Comparison of ENCODE assay signal across 15 cellular contexts in genomic region chr12:65100140-65100539, GRCh38. TPM values are rescaled to one million over a fixed set of nuclear protein-coding genes. Genes with fewer than 3 reads are reported as not detected.
DNase-seq lines count a peak whose midpoint lies in the region; ATAC-seq, FAIRE-seq and TF ChIP-seq lines count a peak whose summit lies in the region.
"Had no signal": no experiment of that assay in that cellular context is flagged by ENCODE, and none has a peak within 500 bp of the region (broad histone marks: within the 10 kb centered on the region; RNA-seq: fewer than 3 reads in every experiment).

No MANE protein-coding gene starts in this region.

- no peaks in the 10 kb centered on the region for H3K9me1 ChIP-seq in K562 (ENCODE audit: control insufficient read depth, insufficient read depth, low read length)

- no peaks in the 10 kb centered on the region for H3K36me3 ChIP-seq in KMS-11 (ENCODE audit: insufficient read depth)
- no peaks in the 10 kb centered on the region for H3K36me3 ChIP-seq in K562 (ENCODE audit: control insufficient read depth, insufficient read depth, low read length)
- no peaks in the 10 kb centered on the region for H3K36me3 ChIP-seq in adrenal gland (replicated peaks in 1 of 2)

- FAIRE-seq in K562 (lab: Jason Lieb, UNC) (no peak), frontal cortex (lab: Jason Lieb, UNC) (no peak)

- H3K4me3 Mint-ChIP-seq in activated CD4-positive, alpha-beta memory T cell treated with anti-CD3 and anti-CD28 coated beads for 36 hours: no peak overlapping the region
- H3K4me3 Mint-ChIP-seq: naive thymus-derived CD8-positive, alpha-beta T cell had no signal

- TF ChIP-seq RAD21 in K562 (CRISPR knock-in tag; conservative IDR thresholded peaks at IDR 0.05 in 1 of 2, IDR thresholded peaks at IDR 0.05 in 1 of 2): peak in 1 of 2 experiments; percentile 24; a peak in 1 of 4 replicates

- DNase-seq in EH (ENCODE audit: low read depth) (peak; percentile 5), K562 (ENCODE audit: extremely low read depth in 1 of 4, low spot score in 3 of 4) (no peak), lung microvascular endothelial cell (ENCODE audit: low read depth in 2 of 2) (peak; percentile 8 to 12), adrenal gland (no peak), frontal cortex (ENCODE audit: low spot score in 2 of 2) (no peak)
- no peak for DNase-seq in activated CD4-positive, alpha-beta memory T cell treated with anti-CD3 and anti-CD28 coated beads for 36 hours
- DNase-seq: activated CD4-positive, alpha-beta T cell treated with anti-CD3 and anti-CD28 coated beads, Interleukin-2, amount 50 U/mL, for 1 hour; activated naive CD4-positive, alpha-beta T cell treated with anti-CD3 and anti-CD28 coated beads, Interleukin-2, amount 50 U/mL, for 16 hours; naive thymus-derived CD8-positive, alpha-beta T cell; NCI-H2081; SHP77 treated with DMSO at 0.1 percent for 48 hours; stimulated activated naive CD4-positive, alpha-beta T cell had no signal

- intact Hi-C loops in K562 (cut with micrococcal nuclease): loop anchor here (5.0 kb wide), 1 partner anchor 208 kb away; no protein-coding TSS in a partner anchor
- intact Hi-C loops in activated CD4-positive, alpha-beta memory T cell treated with anti-CD3 and anti-CD28 coated beads for 36 hours (cut with micrococcal nuclease): no loop called here
- intact Hi-C loops in adrenal gland (cut with DNase I): no loop called here

- H3K4me2 ChIP-seq in KMS-11 (no peak overlapping the region), K562 (ENCODE audit: insufficient read depth, low read length) (no peak overlapping the region)

- H3K9ac ChIP-seq in KMS-11 (no peak overlapping the region), K562 (ENCODE audit: insufficient read depth in 1 of 2, low read depth in 2 of 2, low read length in 2 of 2) (no peak overlapping the region)

- H3K4me1 Mint-ChIP-seq in activated CD4-positive, alpha-beta memory T cell treated with anti-CD3 and anti-CD28 coated beads for 36 hours (ENCODE audit: low read depth): no peaks in the 10 kb centered on the region
- H3K4me1 Mint-ChIP-seq: naive thymus-derived CD8-positive, alpha-beta T cell had no signal

- H4K20me1 ChIP-seq in KMS-11 (ENCODE audit: insufficient read depth): no peaks in the 10 kb centered on the region
- H4K20me1 ChIP-seq in K562 (replicated peaks; ENCODE audit: control insufficient read depth, insufficient read depth, low read length): no peaks in the 10 kb centered on the region

- ATAC-seq in K562 (no peak), GM21619 (IDR thresholded peaks at IDR 0.05; ENCODE audit: unreplicated experiment) (no peak)
- ATAC-seq: naive thymus-derived CD8-positive, alpha-beta T cell had no signal

- H3K27ac Mint-ChIP-seq in activated CD4-positive, alpha-beta memory T cell treated with anti-CD3 and anti-CD28 coated beads for 36 hours: no peak overlapping the region
- H3K27ac Mint-ChIP-seq: naive thymus-derived CD8-positive, alpha-beta T cell had no signal

- BruUV-seq in K562 (replicated peaks; lab: Mats Ljungman, UMichigan): no TSS peak

- CTCF ChIA-PET in K562 (lab: Yijun Ruan, JAX; ENCODE audit: low intra/inter-chr PET ratio): no interaction called here
- CTCF ChIA-PET in activated CD4-positive, alpha-beta memory T cell treated with anti-CD3 and anti-CD28 coated beads for 36 hours (lab: Charles Lee): no interaction called here

- H3K27me3 Mint-ChIP-seq in activated CD4-positive, alpha-beta memory T cell treated with anti-CD3 and anti-CD28 coated beads for 36 hours: peaks cover 13% of the 10 kb centered on the region

- in situ Hi-C loops in K562 (cut with MboI): no loop called here

- no peaks in the 10 kb centered on the region for H3K36me3 Mint-ChIP-seq in activated CD4-positive, alpha-beta memory T cell treated with anti-CD3 and anti-CD28 coated beads for 36 hours
- H3K36me3 Mint-ChIP-seq: naive thymus-derived CD8-positive, alpha-beta T cell had no signal

- H3K79me2 ChIP-seq in KMS-11 (ENCODE audit: insufficient read depth, low read depth): no peaks in the 10 kb centered on the region
- H3K79me2 ChIP-seq in K562 (ENCODE audit: control insufficient read depth, insufficient read depth, low read length): no peaks in the 10 kb centered on the region

- H3K27me3 ChIP-seq in KMS-11 (ENCODE audit: insufficient read depth, low read depth) (no peaks in the 10 kb centered on the region), K562 (ENCODE audit: control insufficient read depth in 2 of 2, insufficient read depth in 2 of 2, low read length in 2 of 2) (no peaks in the 10 kb centered on the region), adrenal gland (no peaks in the 10 kb centered on the region)

- no peaks in the 10 kb centered on the region for H3K9me3 ChIP-seq in K562 (replicated peaks; ENCODE audit: control insufficient read depth, insufficient read depth, low read depth, low read length)
- H3K9me3 ChIP-seq in adrenal gland (replicated peaks in 1 of 3): no peaks in the 10 kb centered on the region

- TF ChIP-seq POLR2A in K562 (conservative IDR thresholded peaks at IDR 0.05) (no peak), adrenal gland (IDR thresholded peaks at IDR 0.05) (no peak)

- POLR2A ChIA-PET in K562 (lab: Yijun Ruan, JAX): no interaction called here
- POLR2A ChIA-PET in activated CD4-positive, alpha-beta memory T cell treated with anti-CD3 and anti-CD28 coated beads for 36 hours (lab: Charles Lee): no interaction called here

- H3K4me3 ChIP-seq in KMS-11 (IDR thresholded peaks at IDR 0.05; ENCODE audit: insufficient read depth, low read depth, low read length): no peak overlapping the region
- no peak overlapping the region for H3K4me3 ChIP-seq in K562
- H3K4me3 ChIP-seq in adrenal gland: no peak overlapping the region

- WGBS in K562 (ENCODE audit: insufficient coverage, low coverage, missing lambda C conversion rate): 4% methylated on average over 3 of the region's 3 CpGs
- 63 to 72% (median 72%) methylated on average over 3 of the region's 3 CpGs for WGBS in adrenal gland, 4 donors

- H3K4me1 ChIP-seq in KMS-11 (ENCODE audit: low read depth, poor library complexity, severe bottlenecking) (no peaks in the 10 kb centered on the region), K562 (replicated peaks in 1 of 2; ENCODE audit: control insufficient read depth in 2 of 2, insufficient read depth in 2 of 2, low read length in 2 of 2) (no peaks in the 10 kb centered on the region), adrenal gland (replicated peaks in 1 of 2) (no peaks in the 10 kb centered on the region)

- H2AFZ ChIP-seq in KMS-11 (ENCODE audit: low read depth) (no peak overlapping the region), K562 (ENCODE audit: low read depth, low read length) (no peak overlapping the region)

- TF ChIP-seq CTCF in KMS-11 (conservative IDR thresholded peaks at IDR 0.05; ENCODE audit: low read depth, low read length): 0 out of 2 replicates have a peak, but pooled peaks have one; percentile 25
- peak in 2 of 3 experiments; percentile 10 to 24; a peak in 2 of 6 replicates for TF ChIP-seq CTCF in K562 (IDR thresholded peaks at IDR 0.05 in 2 of 3, conservative IDR thresholded peaks at IDR 0.05 in 1 of 3; ENCODE audit: insufficient read depth in 2 of 3, low read depth in 1 of 3, low read length in 3 of 3)
- no peak for TF ChIP-seq CTCF in adrenal gland (IDR thresholded peaks at IDR 0.05)

- no peaks in the 10 kb centered on the region for H3K9me3 Mint-ChIP-seq in activated CD4-positive, alpha-beta memory T cell treated with anti-CD3 and anti-CD28 coated beads for 36 hours

- H3K27ac ChIP-seq in KMS-11 (no peak overlapping the region), K562 (ENCODE audit: extremely low read depth, low read depth, low read length) (no peak overlapping the region), adrenal gland (no peak overlapping the region)
- H3K27ac ChIP-seq: HL-60 had no signal

- TF ChIP-seq EP300 in K562 (IDR thresholded peaks at IDR 0.05; ENCODE audit: low read length): no peak

TF ChIP-seq in K562, 482 proteins besides CTCF, POLR2A, EP300 and RAD21 (continues in another document):
- TF ChIP-seq CGGBP1 (CRISPR knock-in tag; IDR thresholded peaks at IDR 0.05): no peak
- TF ChIP-seq HDAC1 (IDR thresholded peaks at IDR 0.05): no peak
- TF ChIP-seq NBN (IDR thresholded peaks at IDR 0.05; ENCODE audit: low read depth): no peak

RNA-seq across cellular contexts. Expression of gene WIF1, which starts 21.0 kb away (rescaled TPM):
- not detected in 2 replicates for total RNA-seq in K562 (2011; cell fraction: chromatin; rRNA removed; ENCODE audit: low replicate concordance)
- total RNA-seq in K562 (2011; cell fraction: nucleolus; rRNA removed): not detected in 2 replicates
- total RNA-seq in K562 (2011; cell fraction: nucleoplasm; rRNA removed): not detected in 2 replicates
- not detected in 2 replicates for total RNA-seq in K562 (2014; rRNA removed)
- not detected in 2 replicates for total RNA-seq in K562 (2014; rRNA removed; fragmentation: Illumina TruSeq; extraction: Trizol)
- not detected in 2 replicates for total RNA-seq in K562 (2015; rRNA removed; fragmentation: Illumina TruSeq; extraction: Trizol)
- total RNA-seq in K562 (2021): not detected in 2 replicates
- not detected in 2 replicates for polyA plus RNA-seq in K562 (2011; rRNA removed)
- polyA plus RNA-seq in K562 (2011; cell fraction: cytosol; rRNA removed): not detected in 2 replicates
- polyA plus RNA-seq in K562 (2011; cell fraction: nucleus; rRNA removed): not detected in 2 replicates
- polyA plus RNA-seq in K562 (2012): not detected in 2 replicates
- not detected in 2 replicates for polyA plus RNA-seq in K562 (2014; fragmentation: Illumina TruSeq; extraction: Trizol)
- not detected for polyA plus RNA-seq in K562 (2014; fragmentation: Nextera tagmentation; extraction: Ambion mirVana)
- polyA plus RNA-seq in K562 (2014; rRNA removed): not detected in 2 replicates
- polyA minus RNA-seq in K562 (2011; rRNA and poly(A)+ RNA removed): not detected in 2 replicates
- not detected in 2 replicates for polyA minus RNA-seq in K562 (2011; cell fraction: cytosol; rRNA and poly(A)+ RNA removed)
- polyA minus RNA-seq in K562 (2011; cell fraction: nucleus; rRNA and poly(A)+ RNA removed): not detected in 2 replicates
- total RNA-seq in lung microvascular endothelial cell: not detected in 2 replicates
- total RNA-seq in activated CD4-positive, alpha-beta memory T cell treated with anti-CD3 and anti-CD28 coated beads for 36 hours: under 1 TPM in 1 of 2 experiments, not detected in 1; 0.12 TPM
- 1 to 10 TPM in 2 of 8 donors, under 1 TPM in 5, not detected in 1; 0.12 to 3.8 (median 0.53) TPM for total RNA-seq in adrenal gland
- polyA plus RNA-seq in adrenal gland: under 1 TPM in 2 of 3 donors, not detected in 1; 0.24 to 0.51 TPM
- total RNA-seq in frontal cortex: 0.41 TPM
- total RNA-seq: naive thymus-derived CD8-positive, alpha-beta T cell had no signal
- polyA plus RNA-seq: naive thymus-derived CD8-positive, alpha-beta T cell had no signal

Comparison
In these comparisons a context has a peak if more than half of its experiments do, and no peak if none do; other contexts are left out.
1. DNase-seq: peak in EH (single experiment) and lung microvascular endothelial cell (2 of 2); none in K562 (0 of 4), activated CD4-positive, alpha-beta memory T cell treated with anti-CD3 and anti-CD28 coated beads for 36 hours (single experiment), adrenal gland (0 of 7) and frontal cortex (0 of 2).
2. CTCF ChIP-seq: peak in KMS-11 (single experiment) and K562 (2 of 3); none in adrenal gland (0 of 6).